In genomic region chr3:14869877-14870563, GRCh38 we compare ENCODE assay signal across 21 cellular contexts. TPM values are rescaled to one million over a fixed set of nuclear protein-coding genes. Genes with fewer than 3 reads are reported as not detected.
DNase-seq lines count a peak whose midpoint lies in the region; ATAC-seq and TF ChIP-seq lines count a peak whose summit lies in the region.
"Had no signal": no experiment of that assay in that cellular context is flagged by ENCODE, and none has a peak within 500 bp of the region (broad histone marks: within the 10 kb centered on the region; RNA-seq: fewer than 3 reads in every experiment).

No MANE protein-coding gene starts in this region.

- peaks cover 14% of the 10 kb centered on the region for H3K27me3 ChIP-seq in left ventricle myocardium inferior (ENCODE audit: low read depth)

- no peak for DNase-seq in Right ventricle myocardium inferior (ENCODE audit: missing footprints)
- no peak for DNase-seq in left ventricle myocardium inferior
- peak; percentile 20 for DNase-seq in fibroblast of the aortic adventitia (ENCODE audit: low read depth)
- peak; percentile 43 for DNase-seq in sciatic nerve (ENCODE audit: low spot score)
- DNase-seq: DMS53, GDM1, KG1, NCI-H1105, NCI-H146, NCI-H2029 treated with DMSO at 0.1 percent for 48 hours, NCI-H2171, NCI-H345, NCI-H524, NCI-H774 had no signal

- ATAC-seq in Right ventricle myocardium inferior, result peak; percentile 29
- ATAC-seq in sciatic nerve, result peak; percentile 11
- no peak for ATAC-seq in HG02852 (IDR thresholded peaks at IDR 0.05; ENCODE audit: unreplicated experiment)
- ATAC-seq in GM21360 (IDR thresholded peaks at IDR 0.05; ENCODE audit: unreplicated experiment), result no peak
- ATAC-seq in GM18858 (IDR thresholded peaks at IDR 0.05; ENCODE audit: unreplicated experiment), result no peak
- ATAC-seq: HCT116, Panc1 had no signal

- intact Hi-C loops in Right ventricle myocardium inferior (cut with DNase I) (no loop called here), left ventricle myocardium inferior (cut with micrococcal nuclease) (no loop called here), sciatic nerve (cut with DNase I) (no loop called here)

- no peak for TF ChIP-seq CTCF in left ventricle myocardium inferior (IDR thresholded peaks at IDR 0.05; ENCODE audit: borderline replicate concordance)
- TF ChIP-seq CTCF in fibroblast of the aortic adventitia (IDR thresholded peaks at IDR 0.05; ENCODE audit: insufficient read depth, low read length), result no peak

- H3K27ac ChIP-seq in left ventricle myocardium inferior (replicated peaks), result no peak overlapping the region
- H3K27ac ChIP-seq: C4-2B had no signal

- peaks cover 5% of the 10 kb centered on the region for H3K36me3 ChIP-seq in left ventricle myocardium inferior

- H3K4me3 ChIP-seq in left ventricle myocardium inferior (no peak overlapping the region), fibroblast of the aortic adventitia (ENCODE audit: low read depth, low read length) (no peak overlapping the region)

- no peaks in the 10 kb centered on the region for H3K9me3 ChIP-seq in left ventricle myocardium inferior (replicated peaks)

- peaks cover 53% of the 10 kb centered on the region for H3K4me1 ChIP-seq in left ventricle myocardium inferior

RNA-seq across cellular contexts. Expression of gene FGD5, which starts 51.3 kb away (rescaled TPM):
- total RNA-seq in Right ventricle myocardium inferior, result 16.5 TPM
- total RNA-seq in left ventricle myocardium inferior, result 13.9 TPM
- total RNA-seq in fibroblast of the aortic adventitia (ENCODE audit: low replicate concordance), result 0.18 and 3.9 TPM in 2 replicates
- total RNA-seq in sciatic nerve, result 57.4 TPM
- total RNA-seq: CD8-positive, alpha-beta memory T cell had no signal

Comparison
In these comparisons a context has a peak if more than half of its experiments do, and no peak if none do; other contexts are left out.
1. ATAC-seq: peak in Right ventricle myocardium inferior (single experiment) and sciatic nerve (single experiment); none in HG02852 (single experiment), GM21360 (single experiment) and GM18858 (single experiment).
2. DNase-seq: peak in fibroblast of the aortic adventitia (single experiment) and sciatic nerve (single experiment); none in Right ventricle myocardium inferior (single experiment) and left ventricle myocardium inferior (single experiment).